In the genomic region with DNA sequence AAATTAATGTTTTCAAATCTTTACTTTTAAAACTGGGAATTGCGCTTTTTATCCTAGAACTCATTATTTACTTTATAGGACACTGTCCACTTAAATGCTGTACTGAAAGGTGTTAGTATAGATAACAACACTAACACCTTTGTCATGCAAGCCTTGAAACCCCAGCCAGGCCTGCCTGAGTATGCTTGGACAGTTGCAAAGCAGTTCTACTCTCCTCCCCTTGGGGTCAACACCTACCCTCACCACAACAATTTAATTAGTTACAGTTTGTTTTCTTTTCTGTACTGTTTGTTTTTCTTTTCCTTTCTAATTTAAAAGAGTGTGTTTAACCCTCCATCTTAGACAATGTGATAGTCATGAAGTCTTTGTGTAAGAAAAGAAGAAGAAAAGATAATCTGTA, we compare ENCODE assay signal across 21 cellular contexts.
"Had no signal": no experiment of that assay in that cellular context is flagged by ENCODE, and none has a peak within 500 bp of the region (broad histone marks: within the 10 kb centered on the region; RNA-seq: fewer than 3 reads in every experiment).

No MANE protein-coding gene starts in this region.

- H3K4me2 ChIP-seq: neural progenitor cell had no signal

- DNase-seq: cortex of kidney; effector memory CD8-positive, alpha-beta T cell; hypothalamus; immature natural killer cell; left lung; mesenchymal stem cell; mucosa of descending colon; naive B cell; right cardiac atrium; sigmoid colon; stimulated activated CD4-positive, alpha-beta T cell treated with anti-CD3 and anti-CD28 coated beads, Interleukin-2, amount 100 ng/mL, for 24 hours; stimulated activated CD4-positive, alpha-beta T cell treated with anti-CD3 and anti-CD28 coated beads, Interleukin-4, amount 100 ng/mL, for 24 hours; stimulated activated naive CD4-positive, alpha-beta T cell treated with Interleukin-2 at 50 U/mL for 16 hours; stomach; thyroid gland; trophoblast cell had no signal

- H3K4me1 Mint-ChIP-seq: immature natural killer cell; naive B cell; neural progenitor cell; stimulated activated effector memory CD8-positive, alpha-beta T cell treated with anti-CD3 and anti-CD28 coated beads, Interleukin-12 subunit alpha, Interleukin-12 subunit beta, amount 100 ng/mL, for 72 hours had no signal

- H3K9me3 ChIP-seq: prostate gland, sigmoid colon, thyroid gland had no signal

- H3K36me3 Mint-ChIP-seq: stimulated activated effector memory CD8-positive, alpha-beta T cell treated with anti-CD3 and anti-CD28 coated beads, Interleukin-12 subunit alpha, Interleukin-12 subunit beta, amount 100 ng/mL, for 72 hours had no signal

- H3K36me3 ChIP-seq: left lung, prostate gland, sigmoid colon, stomach, thyroid gland had no signal

- H2AFZ ChIP-seq: neural progenitor cell had no signal

- H3K4me3 ChIP-seq: left lung, mucosa of descending colon, neural progenitor cell, prostate gland, sigmoid colon, stomach, thyroid gland had no signal

- H3K27me3 ChIP-seq: left lung, neural progenitor cell, sigmoid colon, stomach, thyroid gland had no signal

- H3K4me3 Mint-ChIP-seq: effector memory CD8-positive, alpha-beta T cell; immature natural killer cell; mesothelial cell of epicardium; naive B cell; natural killer cell treated with Interleukin-12 subunit alpha and Interleukin-12 subunit beta and Interleukin-15 and Interleukin-18, amount 100 ng/mL, for 72 hours; neural progenitor cell; stimulated activated effector memory CD8-positive, alpha-beta T cell treated with anti-CD3 and anti-CD28 coated beads, Interleukin-12 subunit alpha, Interleukin-12 subunit beta, amount 100 ng/mL, for 72 hours had no signal

- H3K27ac Mint-ChIP-seq: effector memory CD8-positive, alpha-beta T cell; immature natural killer cell; mesothelial cell of epicardium; naive B cell; natural killer cell treated with Interleukin-12 subunit alpha and Interleukin-12 subunit beta and Interleukin-15 and Interleukin-18, amount 100 ng/mL, for 72 hours; neural progenitor cell; stimulated activated effector memory CD8-positive, alpha-beta T cell treated with anti-CD3 and anti-CD28 coated beads, Interleukin-12 subunit alpha, Interleukin-12 subunit beta, amount 100 ng/mL, for 72 hours had no signal

- H3K27ac ChIP-seq: left lung, neural progenitor cell, prostate gland, sigmoid colon, stomach, thyroid gland had no signal

- ATAC-seq: effector memory CD8-positive, alpha-beta T cell; left lung; mucosa of descending colon; natural killer cell treated with Interleukin-12 subunit alpha and Interleukin-12 subunit beta and Interleukin-15 and Interleukin-18, amount 100 ng/mL, for 72 hours; right cardiac atrium; stimulated activated effector memory CD8-positive, alpha-beta T cell treated with anti-CD3 and anti-CD28 coated beads, Interleukin-12 subunit alpha, Interleukin-12 subunit beta, amount 100 ng/mL, for 72 hours had no signal

- H3K4me1 ChIP-seq: left lung, prostate gland, sigmoid colon, stomach, thyroid gland had no signal

- H3K9ac ChIP-seq: neural progenitor cell had no signal
